Comparison of ENCODE assay signal across 8 cellular contexts in genomic region chr3:58306662-58307286, GRCh38. TPM values are rescaled to one million over a fixed set of nuclear protein-coding genes. Genes with fewer than 3 reads are reported as not detected.
DNase-seq lines count a peak whose midpoint lies in the region; ATAC-seq and TF ChIP-seq lines count a peak whose summit lies in the region.

No MANE protein-coding gene starts in this region.

- H3K4me3 ChIP-seq in SK-N-SH (ENCODE audit: low read depth in 2 of 2, low read length in 1 of 2) (peak overlapping the region; percentile 76 to 94), mammary epithelial cell (replicated peaks in 1 of 3; ENCODE audit: insufficient read depth in 1 of 3, low read depth in 2 of 3, low read length in 3 of 3) (peak overlapping the region; percentile 86 to 89 (median 87))

- peak; percentile 31 for ATAC-seq in HG02884 (IDR thresholded peaks at IDR 0.05; ENCODE audit: unreplicated experiment)

- peaks cover 8 to 14% of the 10 kb centered on the region in 2 experiments; a peak in 3 of 4 replicates for H3K4me1 ChIP-seq in SK-N-SH (ENCODE audit: control insufficient read depth in 1 of 2, insufficient read depth in 2 of 2, low read depth in 1 of 2, low read length in 1 of 2)
- H3K4me1 ChIP-seq in mammary epithelial cell (ENCODE audit: insufficient read depth, low read length) = peaks cover 17% of the 10 kb centered on the region

- H3F3A ChIP-seq in SK-N-SH (replicated peaks; ENCODE audit: insufficient read depth) = peaks cover 3% of the 10 kb centered on the region

- intact Hi-C loops in mammary epithelial cell (cut with micrococcal nuclease) = loop anchor here (1.0 to 5.0 kb wide), 4 partner anchors 29 to 326 kb away; no protein-coding TSS in a partner anchor

- no TSS peak for BruUV-seq in mammary epithelial cell (replicated peaks; lab: Mats Ljungman, UMichigan)

- H3K27ac ChIP-seq in SK-N-SH (ENCODE audit: low read depth in 2 of 2, low read length in 1 of 2) = peak overlapping the region; percentile 93 to 94
- H3K27ac ChIP-seq in mammary epithelial cell (ENCODE audit: insufficient read depth, low read depth, low read length) = peak overlapping the region; percentile 85

- TF ChIP-seq RAD21 in SK-N-SH (IDR thresholded peaks at IDR 0.05; ENCODE audit: low read length) = no peak

- H3K36me3 ChIP-seq in SK-N-SH (replicated peaks in 1 of 2; ENCODE audit: control insufficient read depth in 1 of 2, insufficient read depth in 2 of 2, low read length in 1 of 2) (peaks cover 14 to 32% of the 10 kb centered on the region in 2 experiments), mammary epithelial cell (ENCODE audit: insufficient read depth, low read length) (peaks cover 6% of the 10 kb centered on the region)

- peak overlapping the region; percentile 69 for H2AFZ ChIP-seq in SK-N-SH (ENCODE audit: low read depth)
- H2AFZ ChIP-seq in mammary epithelial cell (ENCODE audit: low read depth, low read length) = peak overlapping the region; percentile 84

- peaks cover 32% of the 10 kb centered on the region for H4K20me1 ChIP-seq in SK-N-SH (ENCODE audit: insufficient read depth)
- no peaks in the 10 kb centered on the region for H4K20me1 ChIP-seq in mammary epithelial cell (ENCODE audit: insufficient read depth, low read length)

- H3K9me3 ChIP-seq in SK-N-SH = no peaks in the 10 kb centered on the region
- H3K9me3 ChIP-seq in mammary epithelial cell (replicated peaks; ENCODE audit: insufficient read depth, low read length) = no peaks in the 10 kb centered on the region

- POLR2A ChIA-PET in SK-N-SH (lab: Yijun Ruan, JAX) = interaction anchor here (0.7 to 1.9 kb wide), 7 partner anchors 19 to 292 kb away, joined by 3 to 9 read pairs (median 3); no protein-coding TSS in a partner anchor

- dilution Hi-C loops in mammary epithelial cell (cut with HindIII; ENCODE audit: low sequenced_read_pairs) = no loop called here

- in situ Hi-C loops in mammary epithelial cell (cut with MboI; ENCODE audit: low sequenced_read_pairs in 2 of 2) = loop anchor here (5.0 to 10.0 kb wide), 3 partner anchors 72 to 122 kb away; partner anchors contain the start of gene ABHD6 (in 1 of the 2)

- H3K27me3 ChIP-seq in SK-N-SH (ENCODE audit: insufficient read depth) = no peaks in the 10 kb centered on the region; the same call in 1 of the 2 replicates
- H3K27me3 ChIP-seq in mammary epithelial cell (ENCODE audit: insufficient read depth, low read length) = no peaks in the 10 kb centered on the region

- CTCF ChIA-PET in SK-N-SH (lab: Yijun Ruan, JAX) (interaction anchor here (0.6 to 6.0 kb wide), 58 partner anchors 9 to 1361 kb away, joined by 3 to 48 read pairs (median 5); partner anchors contain the start of genes ABHD6, FLNB, KCTD6 and PDHB), mammary epithelial cell (lab: Charles Lee; ENCODE audit: low non-redundant PET) (interaction anchor here (0.6 to 1.1 kb wide), 8 partner anchors 67 to 524 kb away, joined by 3 to 12 read pairs (median 4); no protein-coding TSS in a partner anchor)

- 0 out of 2 replicates have a peak, but pooled peaks have one; percentile 4 for TF ChIP-seq CTCF in GM12874 (IDR thresholded peaks at IDR 0.05; ENCODE audit: insufficient read depth, low read depth, low read length)
- no peak for TF ChIP-seq CTCF in SK-N-SH (IDR thresholded peaks at IDR 0.05)
- TF ChIP-seq CTCF in mammary epithelial cell (conservative IDR thresholded peaks at IDR 0.05 in 1 of 2, IDR thresholded peaks at IDR 0.05 in 1 of 2; ENCODE audit: extremely low read depth in 1 of 2, insufficient read depth in 1 of 2, low read depth in 1 of 2, low read length in 2 of 2) = peak; percentile 32 to 38

- peak overlapping the region; percentile 80 for H3K4me2 ChIP-seq in SK-N-SH
- peak overlapping the region; percentile 89 for H3K4me2 ChIP-seq in mammary epithelial cell (ENCODE audit: insufficient read depth, low read depth, low read length)

- DNase-seq in SK-N-SH (peak; percentile 52), mammary epithelial cell (peak; percentile 56), kidney glomerular epithelial cell (lab: John Stamatoyannopoulos, UW) (peak; percentile 22), OCI-M1 (lab: John Stamatoyannopoulos, UW) (no peak), T-helper 9 cell (no peak)
- DNase-seq in stimulated activated CD4-positive, alpha-beta T cell treated with anti-CD3 and anti-CD28 coated beads, Interleukin-4, amount 100 ng/mL, for 48 hours (ENCODE audit: low read depth in 2 of 2) = peak; percentile 12 to 21

- H3K79me2 ChIP-seq in SK-N-SH (ENCODE audit: insufficient read depth) = peaks cover 53% of the 10 kb centered on the region
- peaks cover 49% of the 10 kb centered on the region for H3K79me2 ChIP-seq in mammary epithelial cell (ENCODE audit: insufficient read depth, low read length)

- 3% methylated on average over 19 of the region's 19 CpGs for WGBS in SK-N-SH (ENCODE audit: low lambda C conversion rate)
- 5% methylated on average over 16 of the region's 19 CpGs for WGBS in mammary epithelial cell (ENCODE audit: low coverage, missing lambda C conversion rate)

- no peaks in the 10 kb centered on the region for H3K9me2 ChIP-seq in SK-N-SH

- no peak for TF ChIP-seq EP300 in SK-N-SH (IDR thresholded peaks at IDR 0.05; ENCODE audit: borderline replicate concordance in 1 of 2, low read depth in 1 of 2, low read length in 1 of 2)

- H3K9ac ChIP-seq in SK-N-SH (peak overlapping the region; percentile 94), mammary epithelial cell (ENCODE audit: insufficient read depth, low read length) (peak overlapping the region; percentile 97)

TF ChIP-seq in SK-N-SH, 30 proteins besides CTCF, POLR2A, EP300 and RAD21:
- TF ChIP-seq USF2 (IDR thresholded peaks at IDR 0.05; ENCODE audit: borderline replicate concordance, low read depth, low read length) (no peak), FOXJ3 (CRISPR knock-in tag; IDR thresholded peaks at IDR 0.05) (no peak), PBX3 (IDR thresholded peaks at IDR 0.05) (no peak), MXI1 (IDR thresholded peaks at IDR 0.05; ENCODE audit: low read depth, low read length) (no peak), RCOR1 (IDR thresholded peaks at IDR 0.05; ENCODE audit: low read length) (no peak), EZH2phosphoT487 (IDR thresholded peaks at IDR 0.05; ENCODE audit: borderline replicate concordance, low read depth) (no peak), TAF1 (IDR thresholded peaks at IDR 0.05; ENCODE audit: borderline replicate concordance, low read depth, low read length) (no peak), JUND (IDR thresholded peaks at IDR 0.05) (no peak), FOSL2 (IDR thresholded peaks at IDR 0.05; ENCODE audit: borderline replicate concordance, low read depth) (no peak), POLR2AphosphoS5 (IDR thresholded peaks at IDR 0.05; ENCODE audit: low read depth, low read length) (no peak), CHD2 (IDR thresholded peaks at IDR 0.05; ENCODE audit: low read length, partially characterized antibody) (no peak), FOXM1 (IDR thresholded peaks at IDR 0.05; ENCODE audit: low read depth) (no peak), RFX5 (IDR thresholded peaks at IDR 0.05; ENCODE audit: low read length) (no peak)
TF ChIP-seq in SK-N-SH: peak in this region for 0.

RNA-seq across cellular contexts. Expression of gene HTD2, which starts 0.5 kb away (rescaled TPM):
- 3.0 and 5.2 TPM in 2 replicates for polyA plus RNA-seq in SK-N-SH (2012; rRNA removed)
- 5.1 and 6.3 TPM in 2 replicates for polyA plus RNA-seq in SK-N-SH (2012; cell fraction: cytosol; rRNA removed)
- 3.1 and 3.7 TPM in 2 replicates for polyA plus RNA-seq in SK-N-SH (2012; cell fraction: nucleus; rRNA removed)
- 10 to 100 TPM; 10.4 to 18.5 TPM for total RNA-seq in mammary epithelial cell
- 8.1 TPM for polyA plus RNA-seq in mammary epithelial cell
- not detected for polyA minus RNA-seq in mammary epithelial cell

RNA-seq across cellular contexts. Expression of gene RPP14, which starts 0.7 kb away (rescaled TPM):
- polyA plus RNA-seq in SK-N-SH (2012; rRNA removed) (8.3 and 9.7 TPM in 2 replicates), mammary epithelial cell (12.4 TPM)
- 9.5 and 11.4 TPM in 2 replicates for polyA plus RNA-seq in SK-N-SH (2012; cell fraction: cytosol; rRNA removed)
- 5.6 and 9.6 TPM in 2 replicates for polyA plus RNA-seq in SK-N-SH (2012; cell fraction: nucleus; rRNA removed)
- total RNA-seq in mammary epithelial cell = 10 to 100 TPM; 15.5 to 22.1 TPM
- 33.4 TPM for polyA minus RNA-seq in mammary epithelial cell

RNA-seq across cellular contexts. Expression of gene PXK, which starts 25.9 kb away (rescaled TPM):
- polyA plus RNA-seq in SK-N-SH (2012; rRNA removed) = 8.4 and 9.3 TPM in 2 replicates
- polyA plus RNA-seq in SK-N-SH (2012; cell fraction: cytosol; rRNA removed) = 9.5 and 9.8 TPM in 2 replicates
- polyA plus RNA-seq in SK-N-SH (2012; cell fraction: nucleus; rRNA removed) = 6.1 and 9.6 TPM in 2 replicates
- total RNA-seq in mammary epithelial cell = 10 to 100 TPM; 39.6 to 42.2 TPM
- 12.4 TPM for polyA plus RNA-seq in mammary epithelial cell
- 6.9 TPM for polyA minus RNA-seq in mammary epithelial cell

Comparison
In these comparisons a context has a peak if more than half of its experiments do, and no peak if none do; other contexts are left out.
1. DNase-seq: peak in SK-N-SH (single experiment), mammary epithelial cell (single experiment), kidney glomerular epithelial cell (single experiment) and stimulated activated CD4-positive, alpha-beta T cell treated with anti-CD3 and anti-CD28 coated beads, Interleukin-4, amount 100 ng/mL, for 48 hours (2 of 2); none in OCI-M1 (single experiment) and T-helper 9 cell (single experiment).